Comparison of ENCODE assay signal across 18 cellular contexts in the genomic region with DNA sequence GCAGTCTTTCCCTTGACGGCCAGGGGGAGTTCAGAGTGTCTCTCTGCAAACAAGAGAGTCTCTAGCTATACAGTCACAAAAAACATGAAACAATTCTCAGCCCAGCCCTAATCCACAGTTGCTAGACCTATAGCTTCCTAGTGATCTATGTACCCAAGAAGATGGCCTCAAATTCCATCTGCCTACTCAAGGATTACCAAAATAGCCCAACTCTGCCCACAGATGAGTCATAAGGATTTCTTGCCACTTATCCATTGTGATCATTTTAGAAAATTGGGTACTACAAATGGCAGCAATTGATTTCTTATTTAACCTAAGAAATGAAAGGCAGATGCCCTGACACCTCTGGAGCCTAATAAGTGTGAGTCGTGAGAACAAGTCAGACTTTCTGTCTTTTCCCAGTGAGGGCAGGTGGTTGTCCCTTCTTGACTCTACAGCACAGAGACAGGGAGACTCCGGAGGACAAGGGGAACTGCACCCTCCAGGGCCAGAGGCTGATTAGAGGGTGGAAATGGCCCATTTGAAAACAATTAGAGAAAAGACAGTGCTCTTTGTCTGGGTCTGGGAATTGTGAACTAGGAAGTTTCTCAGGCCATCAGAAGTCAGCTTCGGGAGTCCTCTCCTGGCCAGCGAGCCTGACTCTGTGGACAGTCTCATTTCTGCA.
DNase-seq lines count a peak whose midpoint lies in the region; ATAC-seq, FAIRE-seq and TF ChIP-seq lines count a peak whose summit lies in the region.
"Had no signal": no experiment of that assay in that cellular context is flagged by ENCODE, and none has a peak within 500 bp of the region (broad histone marks: within the 10 kb centered on the region; RNA-seq: fewer than 3 reads in every experiment).

No MANE protein-coding gene starts in this region.

- H3K36me3 Mint-ChIP-seq in activated CD4-positive, alpha-beta T cell treated with anti-CD3 and anti-CD28 coated beads, Interleukin-2, amount 10 ng/mL, durations not matched to agents 7 days and 5 days (ENCODE audit: low read depth) = no peaks in the 10 kb centered on the region

- no peak for TF ChIP-seq EP300 in A549 (IDR thresholded peaks at IDR 0.05)

- H3K27me3 Mint-ChIP-seq in activated CD4-positive, alpha-beta T cell treated with anti-CD3 and anti-CD28 coated beads, Interleukin-2, amount 10 ng/mL, durations not matched to agents 7 days and 5 days = peaks cover 21% of the 10 kb centered on the region

- TF ChIP-seq RAD21 in A549 (conservative IDR thresholded peaks at IDR 0.05 in 1 of 2, IDR thresholded peaks at IDR 0.05 in 1 of 2) = no peak

- 79% methylated on average over 5 of the region's 5 CpGs for WGBS in A549 (ENCODE audit: missing lambda C conversion rate)

- H3K4me2 ChIP-seq in A549 = no peak overlapping the region

- H3K27ac Mint-ChIP-seq in activated CD4-positive, alpha-beta T cell treated with anti-CD3 and anti-CD28 coated beads, Interleukin-2, amount 10 ng/mL, durations not matched to agents 7 days and 5 days = no peak overlapping the region
- H3K27ac Mint-ChIP-seq: H9 had no signal

- intact Hi-C loops in tibial artery (cut with DNase I; ENCODE audit: low total_unique reads) = no loop called here

- POLR2A ChIA-PET in A549 (lab: Yijun Ruan, JAX) (no interaction called here), HEK293 (lab: Yijun Ruan, JAX) (no interaction called here)
- POLR2A ChIA-PET in activated CD4-positive, alpha-beta T cell treated with anti-CD3 and anti-CD28 coated beads, Interleukin-2, amount 10 ng/mL, durations not matched to agents 7 days and 5 days (lab: Charles Lee) = no interaction called here

- CTCF ChIA-PET in A549 (lab: Yijun Ruan, JAX) (interaction anchor here (1.0 to 4.5 kb wide), 6 partner anchors 10 to 408 kb away, joined by 4 to 41 read pairs (median 6); no protein-coding TSS in a partner anchor), HEK293 (lab: Yijun Ruan, JAX) (interaction anchor here (1.2 to 13.9 kb wide), 5 partner anchors 8 to 276 kb away, joined by 3 to 389 read pairs (median 17); no protein-coding TSS in a partner anchor)
- CTCF ChIA-PET in activated CD4-positive, alpha-beta T cell treated with anti-CD3 and anti-CD28 coated beads, Interleukin-2, amount 10 ng/mL, durations not matched to agents 7 days and 5 days (lab: Charles Lee) = interaction anchor here (1.0 kb wide), 1 partner anchor 18 kb away, joined by 3 read pairs; no protein-coding TSS in a partner anchor

- H3K27ac ChIP-seq in A549 (no peak overlapping the region), HEK293 (ENCODE audit: extremely low read depth, low read depth, low read length) (no peak overlapping the region), tibial artery (no peak overlapping the region)

- TF ChIP-seq POLR2A in A549 (IDR thresholded peaks at IDR 0.05; ENCODE audit: low read length) = no peak

- no peaks in the 10 kb centered on the region for H3K9me3 Mint-ChIP-seq in activated CD4-positive, alpha-beta T cell treated with anti-CD3 and anti-CD28 coated beads, Interleukin-2, amount 10 ng/mL, durations not matched to agents 7 days and 5 days
- H3K9me3 Mint-ChIP-seq: H9, neural crest cell had no signal

- H3K36me3 ChIP-seq in HEK293 (ENCODE audit: control insufficient read depth in 2 of 2, insufficient read depth in 1 of 2, low read length in 2 of 2) = no peaks in the 10 kb centered on the region
- H3K36me3 ChIP-seq in tibial artery = no peaks in the 10 kb centered on the region

- H3K9me3 ChIP-seq in A549 (no peaks in the 10 kb centered on the region), HEK293 (ENCODE audit: control insufficient read depth, insufficient read depth, low read depth, low read length) (no peaks in the 10 kb centered on the region), tibial artery (no peaks in the 10 kb centered on the region)

- H3K4me3 ChIP-seq in A549 (no peak overlapping the region), HEK293 (ENCODE audit: low read depth, low read length) (no peak overlapping the region), tibial artery (no peak overlapping the region)

- FAIRE-seq in A549 (lab: Jason Lieb, UNC) (no peak), TTC549 (lab: Jason Lieb, UNC) (peak; percentile 53)
- FAIRE-seq: endometrium, GM12891 had no signal

- DNase-seq in A549 (ENCODE audit: low read depth in 1 of 2, low spot score in 1 of 2) (no peak), kidney glomerular epithelial cell (lab: John Stamatoyannopoulos, UW) (peak; percentile 64), tibial artery (no peak)
- DNase-seq in activated CD4-positive, alpha-beta T cell treated with anti-CD3 and anti-CD28 coated beads, Interleukin-2, amount 10 ng/mL, durations not matched to agents 7 days and 5 days = no peak
- DNase-seq: activated effector memory CD4-positive, alpha-beta T cell treated with Interleukin-2 at 50 U/mL for 16 hours; amniotic stem cell; cerebellar nuclear complex; H9; NCI-H446; SHP77 had no signal

- ATAC-seq in A549 = no peak
- no peak for ATAC-seq in GM21717 (IDR thresholded peaks at IDR 0.05; ENCODE audit: unreplicated experiment)
- no peak for ATAC-seq in GM19397 (IDR thresholded peaks at IDR 0.05; ENCODE audit: unreplicated experiment)
- ATAC-seq: activated CD4-positive, CD25-positive, alpha-beta regulatory T cell treated with anti-CD3 and anti-CD28 coated beads, Interleukin-2, amount 50 U/mL, for 24 hours had no signal

- H3K4me1 Mint-ChIP-seq in activated CD4-positive, alpha-beta T cell treated with anti-CD3 and anti-CD28 coated beads, Interleukin-2, amount 10 ng/mL, durations not matched to agents 7 days and 5 days = no peaks in the 10 kb centered on the region

- H3K4me3 Mint-ChIP-seq in activated CD4-positive, alpha-beta T cell treated with anti-CD3 and anti-CD28 coated beads, Interleukin-2, amount 10 ng/mL, durations not matched to agents 7 days and 5 days = no peak overlapping the region
- H3K4me3 Mint-ChIP-seq: H9, neural crest cell had no signal

- TF ChIP-seq CTCF in A549 (IDR thresholded peaks at IDR 0.05) (no peak), HEK293 (tag by site-specific recombination; IDR thresholded peaks at IDR 0.05) (no peak), tibial artery (IDR thresholded peaks at IDR 0.05) (no peak)

- no peaks in the 10 kb centered on the region for H3K27me3 ChIP-seq in tibial artery

- H3K4me1 ChIP-seq in A549 = peaks cover 10% of the 10 kb centered on the region
- no peaks in the 10 kb centered on the region for H3K4me1 ChIP-seq in HEK293 (ENCODE audit: control insufficient read depth, insufficient read depth, low read length)
- H3K4me1 ChIP-seq in tibial artery = no peaks in the 10 kb centered on the region

TF ChIP-seq in A549, 52 proteins besides CTCF, POLR2A, EP300 and RAD21:
- TF ChIP-seq, protein P1, sequence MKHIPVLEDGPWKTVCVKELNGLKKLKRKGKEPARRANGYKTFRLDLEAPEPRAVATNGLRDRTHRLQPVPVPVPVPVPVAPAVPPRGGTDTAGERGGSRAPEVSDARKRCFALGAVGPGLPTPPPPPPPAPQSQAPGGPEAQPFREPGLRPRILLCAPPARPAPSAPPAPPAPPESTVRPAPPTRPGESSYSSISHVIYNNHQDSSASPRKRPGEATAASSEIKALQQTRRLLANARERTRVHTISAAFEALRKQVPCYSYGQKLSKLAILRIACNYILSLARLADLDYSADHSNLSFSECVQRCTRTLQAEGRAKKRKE (CRISPR knock-in tag; IDR thresholded peaks at IDR 0.05; ENCODE audit: low read depth) = no peak
- TF ChIP-seq FOSL2 (IDR thresholded peaks at IDR 0.05) (no peak), FOSL2 (CRISPR knock-in tag; IDR thresholded peaks at IDR 0.05) (0 out of 2 replicates have a peak, but pooled peaks have one; percentile 8)

TF ChIP-seq in HEK293, 187 proteins besides CTCF, POLR2A, EP300 and RAD21:
- TF ChIP-seq OSR2 (tag by site-specific recombination; IDR thresholded peaks at IDR 0.05) (no peak), EGR2 (tag by site-specific recombination; IDR thresholded peaks at IDR 0.05; ENCODE audit: low read depth) (peak; percentile 55), ZFHX2 (tag by site-specific recombination; conservative IDR thresholded peaks at IDR 0.05) (peak; percentile 19; the same call in 1 of the 2 replicates)
